1 cellular context compared by ENCODE assay signal in genomic region chr10:112958275-112958995, GRCh38.
TF ChIP-seq lines count a peak whose summit lies in the region.

No MANE protein-coding gene starts in this region.

TF ChIP-seq in WTC11, 78 proteins besides CTCF, POLR2A, EP300 and RAD21 (continued from another document):
- TF ChIP-seq ZNF281 (CRISPR knock-in tag; IDR thresholded peaks at IDR 0.05) (no peak), EMX1 (CRISPR knock-in tag; IDR thresholded peaks at IDR 0.05) (no peak), ZNF232 (CRISPR knock-in tag; IDR thresholded peaks at IDR 0.05) (no peak), CBFB (CRISPR knock-in tag; IDR thresholded peaks at IDR 0.05; ENCODE audit: low read depth) (no peak), AR (CRISPR knock-in tag; IDR thresholded peaks at IDR 0.05) (no peak)
